Comparison of ENCODE assay signal across 8 cellular contexts in the genomic region with DNA sequence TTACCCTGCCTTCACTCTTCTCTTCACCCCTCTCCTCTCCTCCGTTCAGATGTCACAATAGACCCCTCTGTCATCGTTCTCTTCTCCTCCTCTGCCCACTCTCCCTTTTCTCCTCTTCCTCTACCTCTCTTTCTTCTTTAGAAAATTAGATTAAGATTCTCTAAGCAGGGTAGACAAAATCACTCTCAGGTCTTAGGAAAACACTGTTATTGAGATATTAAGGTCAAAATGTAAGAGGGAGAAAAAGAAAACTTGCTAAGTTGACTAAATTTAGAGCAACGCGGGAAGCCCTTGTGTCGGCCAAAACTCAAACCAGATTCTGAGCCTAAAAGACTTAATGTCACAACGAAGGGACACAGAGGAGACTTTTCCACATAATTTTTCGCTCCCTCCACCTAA. TPM values are rescaled to one million over a fixed set of nuclear protein-coding genes. Genes with fewer than 3 reads are reported as not detected.
A peak's percentile ranks its signal among the peaks of the same experiment; 100 is the strongest.
DNase-seq lines count a peak whose midpoint lies in the region; ATAC-seq, FAIRE-seq and TF ChIP-seq lines count a peak whose summit lies in the region.

No MANE protein-coding gene starts in this region.

- H3K27me3 ChIP-seq in SJSA1 (replicated peaks): no peaks in the 10 kb centered on the region
- H3K27me3 ChIP-seq in esophagus squamous epithelium: peaks cover 0 to 68% (median 2%) of the 10 kb centered on the region in 4 donors
- H3K27me3 ChIP-seq in rectal smooth muscle tissue (ENCODE audit: control insufficient read depth, insufficient read depth, low read length): no peaks in the 10 kb centered on the region

- FAIRE-seq in RCC 7860 (lab: Jason Lieb, UNC): no peak

- DNase-seq in GM12865 (ENCODE audit: low read depth): no peak
- no peak for DNase-seq in SJSA1 (ENCODE audit: low read depth in 1 of 2, low spot score in 2 of 2)
- DNase-seq in esophagus squamous epithelium (lab: John Stamatoyannopoulos, UW): no peak
- no peak for DNase-seq in RCC 7860 (ENCODE audit: low spot score)
- no peak for DNase-seq in NCI-H82 treated with DMSO at 0.1 percent for 48 hours (lab: John Stamatoyannopoulos, UW; ENCODE audit: unreplicated experiment)
- no peak for DNase-seq in NCI-H1092 (lab: John Stamatoyannopoulos, UW)

- no peak for TF ChIP-seq CTCF in GM12865 (IDR thresholded peaks at IDR 0.05; ENCODE audit: insufficient read depth, low read depth, low read length, missing control alignments)
- TF ChIP-seq CTCF in esophagus squamous epithelium (IDR thresholded peaks at IDR 0.05): no peak

- H3K27ac ChIP-seq in SJSA1 (peak overlapping the region; percentile 7), esophagus squamous epithelium (no peak overlapping the region), rectal smooth muscle tissue (ENCODE audit: low read depth, low read length) (no peak overlapping the region)

- H3K9ac ChIP-seq in rectal smooth muscle tissue (ENCODE audit: low read length): no peak overlapping the region

- peak overlapping the region; percentile 65 for H3K4me3 ChIP-seq in GM12865 (ENCODE audit: low read depth, low read length)
- peak overlapping the region; percentile 56 for H3K4me3 ChIP-seq in SJSA1
- H3K4me3 ChIP-seq in esophagus squamous epithelium: peak overlapping the region; percentile 17 to 61 (median 39)
- H3K4me3 ChIP-seq in rectal smooth muscle tissue (ENCODE audit: low read length): peak overlapping the region; percentile 47

- H3K36me3 ChIP-seq in SJSA1: no peaks in the 10 kb centered on the region
- no peaks in the 10 kb centered on the region for H3K36me3 ChIP-seq in esophagus squamous epithelium
- H3K36me3 ChIP-seq in rectal smooth muscle tissue (ENCODE audit: control insufficient read depth, insufficient read depth, low read length): no peaks in the 10 kb centered on the region

- TF ChIP-seq POLR2A in esophagus squamous epithelium (IDR thresholded peaks at IDR 0.05): no peak

- H3K9me3 ChIP-seq in SJSA1 (replicated peaks) (no peaks in the 10 kb centered on the region), esophagus squamous epithelium (no peaks in the 10 kb centered on the region)

- 18 to 23% methylated on average over 7 of the region's 7 CpGs for WGBS in esophagus squamous epithelium, 2 donors

- intact Hi-C loops in esophagus squamous epithelium (cut with DNase I): no loop called here

- H3K4me1 ChIP-seq in SJSA1 (replicated peaks) (no peaks in the 10 kb centered on the region), esophagus squamous epithelium (peaks cover 0 to 12% (median 2%) of the 10 kb centered on the region in 3 donors), rectal smooth muscle tissue (ENCODE audit: control insufficient read depth, insufficient read depth, low read length) (no peaks in the 10 kb centered on the region)

- ATAC-seq in HG02571 (IDR thresholded peaks at IDR 0.05; ENCODE audit: unreplicated experiment): no peak

RNA-seq across cellular contexts. Expression of a gene that starts 22.1 kb away (rescaled TPM):
- 10.3 and 11.3 TPM in 2 replicates for total RNA-seq in SJSA1 (2014; rRNA removed; shearing (Covaris generic))
- 1 to 10 TPM; 3.9 to 4.9 (median 4.3) TPM for total RNA-seq in esophagus squamous epithelium
